ENCODE assay signal across 17 cellular contexts in the genomic region with DNA sequence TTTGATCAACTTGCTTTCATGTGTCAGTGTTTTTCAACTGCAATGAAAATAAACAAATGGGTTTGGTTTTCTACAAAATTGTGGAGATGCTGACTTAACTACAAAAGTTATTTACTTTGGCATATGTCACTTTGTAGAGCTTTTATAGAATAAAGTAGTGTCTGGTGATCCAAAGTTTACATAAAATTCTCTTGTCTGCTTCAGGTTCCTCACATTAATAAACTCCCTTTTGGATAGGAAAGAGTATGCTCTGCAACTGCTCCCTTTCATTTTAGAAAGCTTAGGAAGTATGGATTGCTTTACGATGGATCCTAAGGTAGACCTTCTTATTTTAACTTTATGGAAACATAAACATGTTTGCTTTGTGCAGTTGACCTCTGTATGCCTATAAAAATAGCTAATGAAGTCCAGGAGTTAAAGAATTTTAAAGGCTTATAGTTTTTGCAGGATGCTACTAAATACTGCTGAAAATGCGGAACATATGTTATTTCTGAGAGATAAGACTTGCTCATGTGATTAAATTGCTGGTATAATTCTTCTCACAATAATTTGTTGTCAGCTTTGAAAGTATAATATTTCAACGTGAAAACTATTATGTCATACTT.
"Had no signal": no experiment of that assay in that cellular context is flagged by ENCODE, and none has a peak within 500 bp of the region (broad histone marks: within the 10 kb centered on the region; RNA-seq: fewer than 3 reads in every experiment).

No MANE protein-coding gene starts in this region.

- H3K9me3 Mint-ChIP-seq: activated B cell treated with CpG ODN at 0.5 μM for 24 hours, type B pancreatic cell had no signal

- DNase-seq: activated B cell treated with CpG ODN at 0.5 μM for 24 hours; activated CD4-positive, alpha-beta memory T cell treated with anti-CD3 and anti-CD28 coated beads, Interleukin-2, amount 10 ng/mL, durations not matched to agents 7 days and 5 days; activated CD4-positive, alpha-beta T cell treated with anti-CD3 and anti-CD28 coated beads for 4 hours; activated CD8-positive, alpha-beta memory T cell treated with anti-CD3 and anti-CD28 coated beads, Interleukin-2, amount 10 ng/mL, durations not matched to agents 7 days and 5 days; amniotic stem cell; foreskin fibroblast; hypothalamus; islet precursor cell; psoas muscle; right cardiac atrium; stimulated activated CD4-positive, alpha-beta T cell treated with anti-CD3 and anti-CD28 coated beads, Interleukin-4, amount 100 ng/mL, for 4 hours; testis had no signal

- H3K27ac Mint-ChIP-seq: activated B cell treated with CpG ODN at 0.5 μM for 24 hours; activated CD4-positive, alpha-beta memory T cell treated with anti-CD3 and anti-CD28 coated beads, Interleukin-2, amount 10 ng/mL, durations not matched to agents 7 days and 5 days; activated CD8-positive, alpha-beta memory T cell treated with anti-CD3 and anti-CD28 coated beads, Interleukin-2, amount 10 ng/mL, durations not matched to agents 7 days and 5 days; activated naive CD8-positive, alpha-beta T cell; stimulated activated memory B cell treated with anti-CD40 and anti-IgM and Interleukin-4, amounts not matched to agents 10 μg/mL and 1 μg/mL and 100 μg/mL, for 72 hours; type B pancreatic cell had no signal

- H3K27me3 Mint-ChIP-seq: activated B cell treated with CpG ODN at 0.5 μM for 24 hours; activated CD4-positive, alpha-beta memory T cell treated with anti-CD3 and anti-CD28 coated beads, Interleukin-2, amount 10 ng/mL, durations not matched to agents 7 days and 5 days; activated CD8-positive, alpha-beta memory T cell treated with anti-CD3 and anti-CD28 coated beads, Interleukin-2, amount 10 ng/mL, durations not matched to agents 7 days and 5 days; stimulated activated memory B cell treated with anti-CD40 and anti-IgM and Interleukin-4, amounts not matched to agents 10 μg/mL and 1 μg/mL and 100 μg/mL, for 72 hours; type B pancreatic cell had no signal

- H3K4me1 Mint-ChIP-seq: activated B cell treated with CpG ODN at 0.5 μM for 24 hours; activated CD4-positive, alpha-beta memory T cell treated with anti-CD3 and anti-CD28 coated beads, Interleukin-2, amount 10 ng/mL, durations not matched to agents 7 days and 5 days; activated CD8-positive, alpha-beta memory T cell treated with anti-CD3 and anti-CD28 coated beads, Interleukin-2, amount 10 ng/mL, durations not matched to agents 7 days and 5 days; stimulated activated memory B cell treated with anti-CD40 and anti-IgM and Interleukin-4, amounts not matched to agents 10 μg/mL and 1 μg/mL and 100 μg/mL, for 72 hours had no signal

- H3K4me3 ChIP-seq: cardiac muscle cell, lung, psoas muscle, testis had no signal

- H3K4me3 Mint-ChIP-seq: activated B cell treated with CpG ODN at 0.5 μM for 24 hours; activated CD4-positive, alpha-beta memory T cell treated with anti-CD3 and anti-CD28 coated beads, Interleukin-2, amount 10 ng/mL, durations not matched to agents 7 days and 5 days; activated CD8-positive, alpha-beta memory T cell treated with anti-CD3 and anti-CD28 coated beads, Interleukin-2, amount 10 ng/mL, durations not matched to agents 7 days and 5 days; activated naive CD8-positive, alpha-beta T cell; stimulated activated memory B cell treated with anti-CD40 and anti-IgM and Interleukin-4, amounts not matched to agents 10 μg/mL and 1 μg/mL and 100 μg/mL, for 72 hours; type B pancreatic cell had no signal

- H3K36me3 Mint-ChIP-seq: activated CD8-positive, alpha-beta memory T cell treated with anti-CD3 and anti-CD28 coated beads, Interleukin-2, amount 10 ng/mL, durations not matched to agents 7 days and 5 days; activated naive CD8-positive, alpha-beta T cell; stimulated activated memory B cell treated with anti-CD40 and anti-IgM and Interleukin-4, amounts not matched to agents 10 μg/mL and 1 μg/mL and 100 μg/mL, for 72 hours had no signal
